19 cellular contexts compared by ENCODE assay signal in genomic region chr9:36161187-36161586, GRCh38. TPM values are rescaled to one million over a fixed set of nuclear protein-coding genes. Genes with fewer than 3 reads are reported as not detected.
DNase-seq lines count a peak whose midpoint lies in the region; ATAC-seq, FAIRE-seq and TF ChIP-seq lines count a peak whose summit lies in the region.
"Had no signal": no experiment of that assay in that cellular context is flagged by ENCODE, and none has a peak within 500 bp of the region (broad histone marks: within the 10 kb centered on the region; RNA-seq: fewer than 3 reads in every experiment).

No MANE protein-coding gene starts in this region.

- peaks cover 6 to 22% (median 15%) of the 10 kb centered on the region in 4 donors for H3K4me1 Mint-ChIP-seq in naive thymus-derived CD8-positive, alpha-beta T cell

- intact Hi-C loops in right cardiac atrium (cut with DNase I) (loop anchor here in 1 of 4 donors (10.0 kb wide), 1 partner anchor 56 kb away; no protein-coding TSS in a partner anchor), left ventricle myocardium superior (cut with micrococcal nuclease) (no loop called here), aorta (cut with DNase I) (no loop called here)

- FAIRE-seq in urothelium cell line (lab: Jason Lieb, UNC), result no peak
- FAIRE-seq: frontal cortex, RCC 7860 had no signal

- DNase-seq in right cardiac atrium (no peak), left ventricle myocardium superior (no peak), coronary artery (ENCODE audit: low spot score) (no peak), aorta (no peak), urothelium cell line (ENCODE audit: low spot score) (no peak), EL (no peak)
- DNase-seq in naive thymus-derived CD8-positive, alpha-beta T cell, result no peak
- DNase-seq: activated naive CD4-positive, alpha-beta T cell; cerebellar nuclear complex; DND-41; kidney glomerular epithelial cell; NCI-H1436; NCI-H524 treated with DMSO at 0.1 percent for 48 hours; stimulated activated CD8-positive, alpha-beta memory T cell treated with anti-CD3 and anti-CD28 coated beads, Interleukin-4, amount 100 ng/mL, for 48 hours had no signal

- POLR2A ChIA-PET in naive thymus-derived CD8-positive, alpha-beta T cell (lab: Charles Lee), result interaction anchor here (1.1 kb wide), 1 partner anchor 9 kb away, joined by 5 read pairs; no protein-coding TSS in a partner anchor

- no peak overlapping the region for H3K4me3 ChIP-seq in right cardiac atrium (ENCODE audit: low read length)
- no peak overlapping the region for H3K4me3 ChIP-seq in coronary artery
- H3K4me3 ChIP-seq in aorta (ENCODE audit: low read length in 2 of 2), result no peak overlapping the region

- H3K27ac ChIP-seq in right cardiac atrium (ENCODE audit: low read length) (peak overlapping the region; percentile 50), coronary artery (peak overlapping the region; percentile 52 to 67), aorta (ENCODE audit: low read depth in 1 of 2, low read length in 2 of 2) (peak overlapping the region; percentile 14 to 32)

- peaks cover 0 to 23% (median 17%) of the 10 kb centered on the region in 3 donors for H3K36me3 Mint-ChIP-seq in naive thymus-derived CD8-positive, alpha-beta T cell

- WGBS in right cardiac atrium, result 83% methylated on average over 2 of the region's 2 CpGs
- WGBS in aorta, 2 donors, result 35 to 37% methylated on average over 2 of the region's 2 CpGs

- H3K9me3 ChIP-seq in right cardiac atrium (ENCODE audit: control insufficient read depth, low read length) (no peaks in the 10 kb centered on the region), aorta (ENCODE audit: control insufficient read depth, low read length) (no peaks in the 10 kb centered on the region)

- ATAC-seq in right cardiac atrium (no peak), left ventricle myocardium superior (no peak), aorta (ENCODE audit: low FRiP score) (peak; percentile 42), HG03457 (IDR thresholded peaks at IDR 0.05; ENCODE audit: unreplicated experiment) (no peak)
- no peak for ATAC-seq in naive thymus-derived CD8-positive, alpha-beta T cell

- H3K27ac Mint-ChIP-seq in naive thymus-derived CD8-positive, alpha-beta T cell, result peak overlapping the region in 9 of 10 donors; percentile 11 to 84 (median 43)

- H3K4me3 Mint-ChIP-seq in naive thymus-derived CD8-positive, alpha-beta T cell, result peak overlapping the region in 1 of 10 donors; percentile 5
- H3K4me3 Mint-ChIP-seq: IgD-negative memory B cell had no signal

- no peaks in the 10 kb centered on the region for H3K27me3 ChIP-seq in right cardiac atrium (ENCODE audit: control insufficient read depth, insufficient read depth)
- no peaks in the 10 kb centered on the region for H3K27me3 ChIP-seq in aorta (ENCODE audit: control insufficient read depth in 1 of 2, insufficient read depth in 2 of 2, low read length in 1 of 2)

- H3K9me3 Mint-ChIP-seq in naive thymus-derived CD8-positive, alpha-beta T cell, result no peaks in the 10 kb centered on the region
- H3K9me3 Mint-ChIP-seq: IgD-negative memory B cell had no signal

- TF ChIP-seq CTCF in coronary artery (IDR thresholded peaks at IDR 0.05), result no peak

- H3K4me1 ChIP-seq in right cardiac atrium (ENCODE audit: control insufficient read depth, insufficient read depth, low read length), result no peaks in the 10 kb centered on the region
- H3K4me1 ChIP-seq in aorta (ENCODE audit: control insufficient read depth in 1 of 2, insufficient read depth in 2 of 2, low read length in 2 of 2), result no peaks in the 10 kb centered on the region

- no peaks in the 10 kb centered on the region for H3K27me3 Mint-ChIP-seq in naive thymus-derived CD8-positive, alpha-beta T cell
- H3K27me3 Mint-ChIP-seq: IgD-negative memory B cell had no signal

- no peaks in the 10 kb centered on the region for H3K36me3 ChIP-seq in aorta (ENCODE audit: control insufficient read depth in 1 of 2, insufficient read depth in 2 of 2, low read length in 1 of 2)

RNA-seq across cellular contexts. Expression of gene CCIN, which starts 8.0 kb away (rescaled TPM):
- total RNA-seq in right cardiac atrium (under 1 TPM in 3 of 4 donors, not detected in 1; 0.12 to 0.28 (median 0.17) TPM), left ventricle myocardium superior (0.17 TPM), aorta (under 1 TPM; 0.68 to 0.99 TPM)
- polyA plus RNA-seq in right cardiac atrium (0.07 TPM), aorta (under 1 TPM; 0.18 to 0.63 TPM)
- total RNA-seq in naive thymus-derived CD8-positive, alpha-beta T cell, result under 1 TPM in 1 of 2 experiments, not detected in 1; 0.19 TPM
- under 1 TPM in 1 of 3 donors, not detected in 2; 0.09 TPM for polyA plus RNA-seq in naive thymus-derived CD8-positive, alpha-beta T cell
- total RNA-seq: frontal cortex had no signal
- polyA plus RNA-seq: neural cell had no signal

RNA-seq across cellular contexts. Expression of gene GLIPR2, which starts 24.7 kb away (rescaled TPM):
- total RNA-seq in right cardiac atrium, result 10 to 100 TPM in 3 of 4 donors, 1 to 10 TPM in 1; 9.0 to 23.2 (median 14.7) TPM
- polyA plus RNA-seq in right cardiac atrium, result 8.8 TPM
- total RNA-seq in left ventricle myocardium superior, result 5.9 TPM
- total RNA-seq in naive thymus-derived CD8-positive, alpha-beta T cell, result 1 to 10 TPM; 7.0 to 7.6 TPM
- 10 to 100 TPM; 43.2 to 78.9 (median 55.3) TPM for polyA plus RNA-seq in naive thymus-derived CD8-positive, alpha-beta T cell
- 10 to 100 TPM; 34.0 to 35.8 TPM for total RNA-seq in aorta
- 10 to 100 TPM; 26.9 to 56.5 TPM for polyA plus RNA-seq in aorta

RNA-seq across cellular contexts. Expression of gene CLTA, which starts 29.5 kb away (rescaled TPM):
- total RNA-seq in right cardiac atrium (10 to 100 TPM; 69.0 to 76.7 (median 75.1) TPM), left ventricle myocardium superior (60.7 TPM), aorta (100 to 1,000 TPM; 117 to 118 TPM)
- polyA plus RNA-seq in right cardiac atrium (69.5 TPM), aorta (100 to 1,000 TPM; 164 to 191 TPM)
- total RNA-seq in naive thymus-derived CD8-positive, alpha-beta T cell, result 10 to 100 TPM; 56.7 to 59.0 TPM
- polyA plus RNA-seq in naive thymus-derived CD8-positive, alpha-beta T cell, result 10 to 100 TPM; 60.8 to 84.5 (median 71.0) TPM
